Comparison of ENCODE assay signal across 1 cellular context in genomic region chr7:13031481-13031880, GRCh38.
TF ChIP-seq lines count a peak whose summit lies in the region.

No MANE protein-coding gene starts in this region.

TF ChIP-seq in HCT116, 20 proteins besides CTCF, POLR2A, EP300 and RAD21:
- TF ChIP-seq REST (IDR thresholded peaks at IDR 0.05; ENCODE audit: low read depth): no peak
- peak; percentile 24 for TF ChIP-seq FOSL1 (IDR thresholded peaks at IDR 0.05; ENCODE audit: low read depth)
- no peak for TF ChIP-seq YY1 (IDR thresholded peaks at IDR 0.05; ENCODE audit: extremely low read depth, insufficient replicate concordance, low read depth, low read length)
- TF ChIP-seq MAX (IDR thresholded peaks at IDR 0.05): no peak
- no peak for TF ChIP-seq ZBTB33 (IDR thresholded peaks at IDR 0.05; ENCODE audit: extremely low read depth, insufficient replicate concordance, low read length)
- TF ChIP-seq SP1 (IDR thresholded peaks at IDR 0.05; ENCODE audit: low read depth): 0 out of 2 replicates have a peak, but pooled peaks have one; percentile 33
- no peak for TF ChIP-seq ATF3 (IDR thresholded peaks at IDR 0.05)
- no peak for TF ChIP-seq ELF1 (IDR thresholded peaks at IDR 0.05; ENCODE audit: borderline replicate concordance, low read depth)
- TF ChIP-seq EZH2phosphoT487 (IDR thresholded peaks at IDR 0.05; ENCODE audit: borderline replicate concordance): no peak
- peak; percentile 40; the same call in 1 of the 2 replicates for TF ChIP-seq CEBPB (IDR thresholded peaks at IDR 0.05; ENCODE audit: low read depth)
- TF ChIP-seq POLR2AphosphoS5 (IDR thresholded peaks at IDR 0.05; ENCODE audit: low read depth, low read length): no peak
TF ChIP-seq in HCT116: peak in this region for 3.
